1 cellular context compared by ENCODE assay signal in the genomic region with DNA sequence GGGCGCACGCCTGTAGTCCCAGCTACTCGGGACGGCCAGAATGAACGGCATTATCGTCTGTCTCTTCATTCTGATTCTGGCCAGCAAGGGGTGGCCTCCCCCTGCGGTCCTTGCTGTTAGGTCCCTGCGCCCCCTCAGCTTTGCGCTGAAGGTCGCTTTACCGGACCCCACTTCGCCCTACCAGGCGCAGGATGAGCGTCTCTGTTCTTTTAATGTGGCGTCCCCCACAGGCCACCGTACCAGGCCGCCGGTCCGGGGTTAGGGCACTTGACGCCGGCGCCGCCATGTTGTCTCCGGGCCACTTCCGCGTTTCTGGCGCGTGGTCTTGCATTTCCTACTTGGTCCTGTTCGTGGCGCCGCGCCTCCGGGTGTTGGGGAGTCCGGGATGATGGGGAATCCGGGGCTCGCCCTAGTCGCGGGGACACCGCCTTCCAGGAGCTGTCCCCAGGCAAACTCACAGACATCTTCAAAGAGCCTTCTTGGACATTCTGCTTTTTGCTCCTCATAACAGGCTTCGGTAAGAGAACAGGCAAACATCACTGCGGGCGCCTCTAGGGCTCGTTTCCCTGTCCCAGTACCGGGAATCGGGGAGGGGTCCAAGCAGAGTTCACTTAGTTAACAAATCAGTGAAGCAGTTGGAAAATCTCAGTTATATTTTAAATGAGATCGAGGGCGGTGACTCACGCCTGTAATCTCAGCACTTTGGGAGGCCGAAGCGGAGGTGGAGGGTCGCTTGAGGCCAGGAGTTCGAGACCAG.
TF ChIP-seq lines count a peak whose summit lies in the region.

No MANE protein-coding gene starts in this region.

TF ChIP-seq in HepG2, 621 proteins besides CTCF, POLR2A, EP300 and RAD21 (continued from another document and continues in another):
- no peak; the same call in 1 of the 2 replicates for TF ChIP-seq ZNF543 (CRISPR knock-in tag; IDR thresholded peaks at IDR 0.05)
- no peak for TF ChIP-seq RFX3 (CRISPR knock-in tag; IDR thresholded peaks at IDR 0.05)
- peak; percentile 98 for TF ChIP-seq MYC (CRISPR knock-in tag; IDR thresholded peaks at IDR 0.05; ENCODE audit: borderline replicate concordance)
- no peak for TF ChIP-seq ZEB1 (IDR thresholded peaks at IDR 0.05; ENCODE audit: insufficient replicate concordance, low read depth)
- TF ChIP-seq, protein P1, sequence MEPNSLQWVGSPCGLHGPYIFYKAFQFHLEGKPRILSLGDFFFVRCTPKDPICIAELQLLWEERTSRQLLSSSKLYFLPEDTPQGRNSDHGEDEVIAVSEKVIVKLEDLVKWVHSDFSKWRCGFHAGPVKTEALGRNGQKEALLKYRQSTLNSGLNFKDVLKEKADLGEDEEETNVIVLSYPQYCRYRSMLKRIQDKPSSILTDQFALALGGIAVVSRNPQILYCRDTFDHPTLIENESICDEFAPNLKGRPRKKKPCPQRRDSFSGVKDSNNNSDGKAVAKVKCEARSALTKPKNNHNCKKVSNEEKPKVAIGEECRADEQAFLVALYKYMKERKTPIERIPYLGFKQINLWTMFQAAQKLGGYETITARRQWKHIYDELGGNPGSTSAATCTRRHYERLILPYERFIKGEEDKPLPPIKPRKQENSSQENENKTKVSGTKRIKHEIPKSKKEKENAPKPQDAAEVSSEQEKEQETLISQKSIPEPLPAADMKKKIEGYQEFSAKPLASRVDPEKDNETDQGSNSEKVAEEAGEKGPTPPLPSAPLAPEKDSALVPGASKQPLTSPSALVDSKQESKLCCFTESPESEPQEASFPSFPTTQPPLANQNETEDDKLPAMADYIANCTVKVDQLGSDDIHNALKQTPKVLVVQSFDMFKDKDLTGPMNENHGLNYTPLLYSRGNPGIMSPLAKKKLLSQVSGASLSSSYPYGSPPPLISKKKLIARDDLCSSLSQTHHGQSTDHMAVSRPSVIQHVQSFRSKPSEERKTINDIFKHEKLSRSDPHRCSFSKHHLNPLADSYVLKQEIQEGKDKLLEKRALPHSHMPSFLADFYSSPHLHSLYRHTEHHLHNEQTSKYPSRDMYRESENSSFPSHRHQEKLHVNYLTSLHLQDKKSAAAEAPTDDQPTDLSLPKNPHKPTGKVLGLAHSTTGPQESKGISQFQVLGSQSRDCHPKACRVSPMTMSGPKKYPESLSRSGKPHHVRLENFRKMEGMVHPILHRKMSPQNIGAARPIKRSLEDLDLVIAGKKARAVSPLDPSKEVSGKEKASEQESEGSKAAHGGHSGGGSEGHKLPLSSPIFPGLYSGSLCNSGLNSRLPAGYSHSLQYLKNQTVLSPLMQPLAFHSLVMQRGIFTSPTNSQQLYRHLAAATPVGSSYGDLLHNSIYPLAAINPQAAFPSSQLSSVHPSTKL (CRISPR knock-in tag; IDR thresholded peaks at IDR 0.05): peak; percentile 72
- TF ChIP-seq NCOA1 (CRISPR knock-in tag; IDR thresholded peaks at IDR 0.05): 0 out of 2 replicates have a peak, but pooled peaks have one; percentile 30
- TF ChIP-seq AGO1 (IDR thresholded peaks at IDR 0.05; ENCODE audit: low read depth, low read length, poor library complexity, severe bottlenecking): no peak
- TF ChIP-seq ZNF570 (CRISPR knock-in tag; IDR thresholded peaks at IDR 0.05; ENCODE audit: borderline replicate concordance): no peak
- TF ChIP-seq, protein P2, sequence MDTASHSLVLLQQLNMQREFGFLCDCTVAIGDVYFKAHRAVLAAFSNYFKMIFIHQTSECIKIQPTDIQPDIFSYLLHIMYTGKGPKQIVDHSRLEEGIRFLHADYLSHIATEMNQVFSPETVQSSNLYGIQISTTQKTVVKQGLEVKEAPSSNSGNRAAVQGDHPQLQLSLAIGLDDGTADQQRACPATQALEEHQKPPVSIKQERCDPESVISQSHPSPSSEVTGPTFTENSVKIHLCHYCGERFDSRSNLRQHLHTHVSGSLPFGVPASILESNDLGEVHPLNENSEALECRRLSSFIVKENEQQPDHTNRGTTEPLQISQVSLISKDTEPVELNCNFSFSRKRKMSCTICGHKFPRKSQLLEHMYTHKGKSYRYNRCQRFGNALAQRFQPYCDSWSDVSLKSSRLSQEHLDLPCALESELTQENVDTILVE (CRISPR knock-in tag; IDR thresholded peaks at IDR 0.05): peak; percentile 52; the same call in 1 of the 2 replicates
- TF ChIP-seq, protein P3, sequence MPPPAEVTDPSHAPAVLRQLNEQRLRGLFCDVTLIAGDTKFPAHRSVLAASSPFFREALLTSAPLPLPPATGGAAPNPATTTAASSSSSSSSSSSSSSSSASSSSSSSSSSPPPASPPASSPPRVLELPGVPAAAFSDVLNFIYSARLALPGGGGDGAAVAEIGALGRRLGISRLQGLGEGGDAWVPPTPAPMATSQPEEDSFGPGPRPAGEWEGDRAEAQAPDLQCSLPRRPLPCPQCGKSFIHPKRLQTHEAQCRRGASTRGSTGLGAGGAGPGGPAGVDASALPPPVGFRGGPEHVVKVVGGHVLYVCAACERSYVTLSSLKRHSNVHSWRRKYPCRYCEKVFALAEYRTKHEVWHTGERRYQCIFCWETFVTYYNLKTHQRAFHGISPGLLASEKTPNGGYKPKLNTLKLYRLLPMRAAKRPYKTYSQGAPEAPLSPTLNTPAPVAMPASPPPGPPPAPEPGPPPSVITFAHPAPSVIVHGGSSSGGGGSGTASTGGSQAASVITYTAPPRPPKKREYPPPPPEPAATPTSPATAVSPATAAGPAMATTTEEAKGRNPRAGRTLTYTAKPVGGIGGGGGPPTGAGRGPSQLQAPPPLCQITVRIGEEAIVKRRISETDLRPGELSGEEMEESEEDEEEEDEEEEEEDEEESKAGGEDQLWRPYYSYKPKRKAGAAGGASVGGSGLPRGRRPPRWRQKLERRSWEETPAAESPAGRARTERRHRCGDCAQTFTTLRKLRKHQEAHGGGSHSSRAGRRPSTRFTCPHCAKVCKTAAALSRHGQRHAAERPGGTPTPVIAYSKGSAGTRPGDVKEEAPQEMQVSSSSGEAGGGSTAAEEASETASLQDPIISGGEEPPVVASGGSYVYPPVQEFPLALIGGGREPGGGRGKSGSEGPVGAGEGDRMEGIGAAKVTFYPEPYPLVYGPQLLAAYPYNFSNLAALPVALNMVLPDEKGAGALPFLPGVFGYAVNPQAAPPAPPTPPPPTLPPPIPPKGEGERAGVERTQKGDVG (CRISPR knock-in tag; IDR thresholded peaks at IDR 0.05; ENCODE audit: borderline replicate concordance): 0 out of 2 replicates have a peak, but pooled peaks have one; percentile 52
- 0 out of 2 replicates have a peak, but pooled peaks have one; percentile 61 for TF ChIP-seq ZSCAN9 (CRISPR knock-in tag; IDR thresholded peaks at IDR 0.05; ENCODE audit: borderline replicate concordance)
- peak; percentile 75; the same call in 1 of the 2 replicates for TF ChIP-seq CBFB (CRISPR knock-in tag; IDR thresholded peaks at IDR 0.05)
- TF ChIP-seq, protein P4, sequence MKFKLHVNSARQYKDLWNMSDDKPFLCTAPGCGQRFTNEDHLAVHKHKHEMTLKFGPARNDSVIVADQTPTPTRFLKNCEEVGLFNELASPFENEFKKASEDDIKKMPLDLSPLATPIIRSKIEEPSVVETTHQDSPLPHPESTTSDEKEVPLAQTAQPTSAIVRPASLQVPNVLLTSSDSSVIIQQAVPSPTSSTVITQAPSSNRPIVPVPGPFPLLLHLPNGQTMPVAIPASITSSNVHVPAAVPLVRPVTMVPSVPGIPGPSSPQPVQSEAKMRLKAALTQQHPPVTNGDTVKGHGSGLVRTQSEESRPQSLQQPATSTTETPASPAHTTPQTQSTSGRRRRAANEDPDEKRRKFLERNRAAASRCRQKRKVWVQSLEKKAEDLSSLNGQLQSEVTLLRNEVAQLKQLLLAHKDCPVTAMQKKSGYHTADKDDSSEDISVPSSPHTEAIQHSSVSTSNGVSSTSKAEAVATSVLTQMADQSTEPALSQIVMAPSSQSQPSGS (CRISPR knock-in tag; IDR thresholded peaks at IDR 0.05): peak; percentile 81; the same call in 1 of the 2 replicates
- peak; percentile 31; the same call in 1 of the 2 replicates for TF ChIP-seq ZNF317 (CRISPR knock-in tag; IDR thresholded peaks at IDR 0.05)
- no peak for TF ChIP-seq PHF5A (CRISPR knock-in tag; IDR thresholded peaks at IDR 0.05; ENCODE audit: low read depth, unreplicated experiment)
- peak; percentile 74 for TF ChIP-seq PHF8 (CRISPR knock-in tag; IDR thresholded peaks at IDR 0.05)
- TF ChIP-seq ZSCAN29 (CRISPR knock-in tag; conservative IDR thresholded peaks at IDR 0.05): peak; percentile 64; the same call in 1 of the 2 replicates
- TF ChIP-seq ZNF24 (IDR thresholded peaks at IDR 0.05): no peak
- TF ChIP-seq, protein P5, sequence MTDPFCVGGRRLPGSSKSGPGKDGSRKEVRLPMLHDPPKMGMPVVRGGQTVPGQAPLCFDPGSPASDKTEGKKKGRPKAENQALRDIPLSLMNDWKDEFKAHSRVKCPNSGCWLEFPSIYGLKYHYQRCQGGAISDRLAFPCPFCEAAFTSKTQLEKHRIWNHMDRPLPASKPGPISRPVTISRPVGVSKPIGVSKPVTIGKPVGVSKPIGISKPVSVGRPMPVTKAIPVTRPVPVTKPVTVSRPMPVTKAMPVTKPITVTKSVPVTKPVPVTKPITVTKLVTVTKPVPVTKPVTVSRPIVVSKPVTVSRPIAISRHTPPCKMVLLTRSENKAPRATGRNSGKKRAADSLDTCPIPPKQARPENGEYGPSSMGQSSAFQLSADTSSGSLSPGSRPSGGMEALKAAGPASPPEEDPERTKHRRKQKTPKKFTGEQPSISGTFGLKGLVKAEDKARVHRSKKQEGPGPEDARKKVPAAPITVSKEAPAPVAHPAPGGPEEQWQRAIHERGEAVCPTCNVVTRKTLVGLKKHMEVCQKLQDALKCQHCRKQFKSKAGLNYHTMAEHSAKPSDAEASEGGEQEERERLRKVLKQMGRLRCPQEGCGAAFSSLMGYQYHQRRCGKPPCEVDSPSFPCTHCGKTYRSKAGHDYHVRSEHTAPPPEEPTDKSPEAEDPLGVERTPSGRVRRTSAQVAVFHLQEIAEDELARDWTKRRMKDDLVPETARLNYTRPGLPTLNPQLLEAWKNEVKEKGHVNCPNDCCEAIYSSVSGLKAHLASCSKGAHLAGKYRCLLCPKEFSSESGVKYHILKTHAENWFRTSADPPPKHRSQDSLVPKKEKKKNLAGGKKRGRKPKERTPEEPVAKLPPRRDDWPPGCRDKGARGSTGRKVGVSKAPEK (CRISPR knock-in tag; IDR thresholded peaks at IDR 0.05; ENCODE audit: borderline replicate concordance): no peak
- TF ChIP-seq HOXD1 (CRISPR knock-in tag; IDR thresholded peaks at IDR 0.05): 0 out of 2 replicates have a peak, but pooled peaks have one; percentile 65
- no peak for TF ChIP-seq ZNF615 (CRISPR knock-in tag; IDR thresholded peaks at IDR 0.05; ENCODE audit: borderline replicate concordance)
- no peak for TF ChIP-seq ZNF30 (CRISPR knock-in tag; IDR thresholded peaks at IDR 0.05)
- TF ChIP-seq PAWR (CRISPR knock-in tag; IDR thresholded peaks at IDR 0.05; ENCODE audit: borderline replicate concordance): no peak
- TF ChIP-seq, protein P6, sequence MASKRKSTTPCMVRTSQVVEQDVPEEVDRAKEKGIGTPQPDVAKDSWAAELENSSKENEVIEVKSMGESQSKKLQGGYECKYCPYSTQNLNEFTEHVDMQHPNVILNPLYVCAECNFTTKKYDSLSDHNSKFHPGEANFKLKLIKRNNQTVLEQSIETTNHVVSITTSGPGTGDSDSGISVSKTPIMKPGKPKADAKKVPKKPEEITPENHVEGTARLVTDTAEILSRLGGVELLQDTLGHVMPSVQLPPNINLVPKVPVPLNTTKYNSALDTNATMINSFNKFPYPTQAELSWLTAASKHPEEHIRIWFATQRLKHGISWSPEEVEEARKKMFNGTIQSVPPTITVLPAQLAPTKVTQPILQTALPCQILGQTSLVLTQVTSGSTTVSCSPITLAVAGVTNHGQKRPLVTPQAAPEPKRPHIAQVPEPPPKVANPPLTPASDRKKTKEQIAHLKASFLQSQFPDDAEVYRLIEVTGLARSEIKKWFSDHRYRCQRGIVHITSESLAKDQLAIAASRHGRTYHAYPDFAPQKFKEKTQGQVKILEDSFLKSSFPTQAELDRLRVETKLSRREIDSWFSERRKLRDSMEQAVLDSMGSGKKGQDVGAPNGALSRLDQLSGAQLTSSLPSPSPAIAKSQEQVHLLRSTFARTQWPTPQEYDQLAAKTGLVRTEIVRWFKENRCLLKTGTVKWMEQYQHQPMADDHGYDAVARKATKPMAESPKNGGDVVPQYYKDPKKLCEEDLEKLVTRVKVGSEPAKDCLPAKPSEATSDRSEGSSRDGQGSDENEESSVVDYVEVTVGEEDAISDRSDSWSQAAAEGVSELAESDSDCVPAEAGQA (IDR thresholded peaks at IDR 0.05; ENCODE audit: low read depth): peak; percentile 96
- TF ChIP-seq, protein P6 (CRISPR knock-in tag; IDR thresholded peaks at IDR 0.05; ENCODE audit: borderline replicate concordance): no peak
- TF ChIP-seq ZFP41 (CRISPR knock-in tag; IDR thresholded peaks at IDR 0.05; ENCODE audit: borderline replicate concordance): no peak
- TF ChIP-seq, protein P7, sequence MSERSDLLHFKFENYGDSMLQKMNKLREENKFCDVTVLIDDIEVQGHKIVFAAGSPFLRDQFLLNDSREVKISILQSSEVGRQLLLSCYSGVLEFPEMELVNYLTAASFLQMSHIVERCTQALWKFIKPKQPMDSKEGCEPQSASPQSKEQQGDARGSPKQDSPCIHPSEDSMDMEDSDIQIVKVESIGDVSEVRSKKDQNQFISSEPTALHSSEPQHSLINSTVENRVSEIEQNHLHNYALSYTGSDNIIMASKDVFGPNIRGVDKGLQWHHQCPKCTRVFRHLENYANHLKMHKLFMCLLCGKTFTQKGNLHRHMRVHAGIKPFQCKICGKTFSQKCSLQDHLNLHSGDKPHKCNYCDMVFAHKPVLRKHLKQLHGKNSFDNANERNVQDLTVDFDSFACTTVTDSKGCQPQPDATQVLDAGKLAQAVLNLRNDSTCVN (CRISPR knock-in tag; IDR thresholded peaks at IDR 0.05; ENCODE audit: borderline replicate concordance): peak; percentile 15; the same call in 1 of the 2 replicates
- no peak for TF ChIP-seq TAF15 (IDR thresholded peaks at IDR 0.05; ENCODE audit: low read depth, low read length, poor library complexity, severe bottlenecking)
- TF ChIP-seq ZNF207 (IDR thresholded peaks at IDR 0.05; ENCODE audit: borderline replicate concordance): no peak
